11 cellular contexts compared by ENCODE assay signal in the genomic region with DNA sequence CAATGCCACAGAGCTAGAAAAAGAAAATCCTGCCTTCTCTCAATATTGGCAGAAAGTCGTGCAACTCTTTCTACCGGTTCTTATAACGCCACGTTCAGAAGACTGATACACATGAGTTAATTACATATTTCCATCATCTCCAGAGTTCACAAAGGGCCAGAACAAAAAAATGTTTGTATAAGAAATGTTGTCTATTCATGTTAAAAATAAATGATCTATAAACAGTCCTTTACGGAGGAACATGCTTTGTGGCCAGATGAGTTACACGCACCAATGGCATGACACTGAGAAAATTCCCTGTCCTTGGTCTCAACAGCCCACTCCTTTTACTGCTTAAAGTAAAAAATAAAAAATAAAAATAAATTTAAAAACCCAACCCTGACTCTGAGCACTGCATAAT. TPM values are rescaled to one million over a fixed set of nuclear protein-coding genes. Genes with fewer than 3 reads are reported as not detected.
A peak's percentile ranks its signal among the peaks of the same experiment; 100 is the strongest.
DNase-seq lines count a peak whose midpoint lies in the region; ATAC-seq and TF ChIP-seq lines count a peak whose summit lies in the region.
"Had no signal": no experiment of that assay in that cellular context is flagged by ENCODE, and none has a peak within 500 bp of the region (broad histone marks: within the 10 kb centered on the region; RNA-seq: fewer than 3 reads in every experiment).

No MANE protein-coding gene starts in this region.

- no peak for DNase-seq in activated naive CD4-positive, alpha-beta T cell treated with anti-CD3 and anti-CD28 coated beads for 36 hours
- DNase-seq in chondrocyte (ENCODE audit: low spot score) (no peak), memory B cell (ENCODE audit: low spot score in 2 of 2) (no peak), tibial artery (no peak), dermis blood vessel endothelial cell (no peak), DMS 273 treated with DMSO at 0.1 percent for 48 hours (lab: John Stamatoyannopoulos, UW) (no peak), NCI-H446 (lab: John Stamatoyannopoulos, UW) (no peak)

- TF ChIP-seq CTCF in chondrocyte (IDR thresholded peaks at IDR 0.05): no peak
- no peak for TF ChIP-seq CTCF in tibial artery (IDR thresholded peaks at IDR 0.05)

- H3K4me3 Mint-ChIP-seq in activated naive CD4-positive, alpha-beta T cell treated with anti-CD3 and anti-CD28 coated beads, Interleukin-2, amount 50 U/mL, for 24 hours: peak overlapping the region; percentile 88
- H3K4me3 Mint-ChIP-seq in activated naive CD4-positive, alpha-beta T cell treated with anti-CD3 and anti-CD28 coated beads for 36 hours: no peak overlapping the region
- H3K4me3 Mint-ChIP-seq in chondrocyte (ENCODE audit: unreplicated experiment): peak overlapping the region; percentile 56
- peak overlapping the region; percentile 9 for H3K4me3 Mint-ChIP-seq in memory B cell

- H3K27me3 ChIP-seq in tibial artery: no peaks in the 10 kb centered on the region
- H3K27me3 ChIP-seq: neutrophil had no signal

- H3K27ac Mint-ChIP-seq in activated naive CD4-positive, alpha-beta T cell treated with anti-CD3 and anti-CD28 coated beads, Interleukin-2, amount 50 U/mL, for 24 hours: no peak overlapping the region
- no peak overlapping the region for H3K27ac Mint-ChIP-seq in activated naive CD4-positive, alpha-beta T cell treated with anti-CD3 and anti-CD28 coated beads for 36 hours
- H3K27ac Mint-ChIP-seq in chondrocyte (ENCODE audit: unreplicated experiment) (peak overlapping the region; percentile 97), memory B cell (no peak overlapping the region)

- H3K4me1 Mint-ChIP-seq in activated naive CD4-positive, alpha-beta T cell treated with anti-CD3 and anti-CD28 coated beads, Interleukin-2, amount 50 U/mL, for 24 hours: peaks cover 60% of the 10 kb centered on the region
- H3K4me1 Mint-ChIP-seq in activated naive CD4-positive, alpha-beta T cell treated with anti-CD3 and anti-CD28 coated beads for 36 hours (ENCODE audit: low read depth): peaks cover 76% of the 10 kb centered on the region
- peaks cover 45% of the 10 kb centered on the region for H3K4me1 Mint-ChIP-seq in chondrocyte (ENCODE audit: low read depth)
- peaks cover 36% of the 10 kb centered on the region for H3K4me1 Mint-ChIP-seq in memory B cell

- H3K36me3 Mint-ChIP-seq in activated naive CD4-positive, alpha-beta T cell treated with anti-CD3 and anti-CD28 coated beads, Interleukin-2, amount 50 U/mL, for 24 hours: no peaks in the 10 kb centered on the region
- H3K36me3 Mint-ChIP-seq in activated naive CD4-positive, alpha-beta T cell treated with anti-CD3 and anti-CD28 coated beads for 36 hours (ENCODE audit: low read depth): no peaks in the 10 kb centered on the region
- no peaks in the 10 kb centered on the region for H3K36me3 Mint-ChIP-seq in chondrocyte (ENCODE audit: low read depth)
- H3K36me3 Mint-ChIP-seq in memory B cell: no peaks in the 10 kb centered on the region

- H3K27me3 Mint-ChIP-seq in activated naive CD4-positive, alpha-beta T cell treated with anti-CD3 and anti-CD28 coated beads, Interleukin-2, amount 50 U/mL, for 24 hours: no peaks in the 10 kb centered on the region
- no peaks in the 10 kb centered on the region for H3K27me3 Mint-ChIP-seq in activated naive CD4-positive, alpha-beta T cell treated with anti-CD3 and anti-CD28 coated beads for 36 hours (ENCODE audit: low read depth)
- H3K27me3 Mint-ChIP-seq in chondrocyte (ENCODE audit: low read depth) (no peaks in the 10 kb centered on the region), memory B cell (no peaks in the 10 kb centered on the region)

- intact Hi-C loops in activated naive CD4-positive, alpha-beta T cell treated with anti-CD3 and anti-CD28 coated beads for 36 hours (cut with micrococcal nuclease): loop anchor here (5.0 to 10.0 kb wide), 3 partner anchors 310 to 603 kb away; partner anchors contain the start of gene UBASH3A
- intact Hi-C loops in tibial artery (cut with DNase I; ENCODE audit: low total_unique reads): no loop called here

- H3K9me3 Mint-ChIP-seq in activated naive CD4-positive, alpha-beta T cell treated with anti-CD3 and anti-CD28 coated beads, Interleukin-2, amount 50 U/mL, for 24 hours: no peaks in the 10 kb centered on the region
- H3K9me3 Mint-ChIP-seq in activated naive CD4-positive, alpha-beta T cell treated with anti-CD3 and anti-CD28 coated beads for 36 hours: no peaks in the 10 kb centered on the region
- H3K9me3 Mint-ChIP-seq in chondrocyte (ENCODE audit: low read depth) (no peaks in the 10 kb centered on the region), memory B cell (no peaks in the 10 kb centered on the region)
- H3K9me3 Mint-ChIP-seq: activated T-helper 2 cell treated with anti-CD3 and anti-CD28 coated beads, Interferon-gamma antibody, Interleukin-2, Interleukin-4, amounts not matched to agents 10 μg/mL and 5 μg/mL and 100 μg/mL, durations not matched to agents 14 hours and 24 hours and 36 hours had no signal

- no peak for ATAC-seq in memory B cell (ENCODE audit: low read depth)
- ATAC-seq: K562 had no signal

- peaks cover 0 to 68% (median 61%) of the 10 kb centered on the region in 4 donors for H3K4me1 ChIP-seq in tibial artery

- CTCF ChIA-PET in activated naive CD4-positive, alpha-beta T cell treated with anti-CD3 and anti-CD28 coated beads for 36 hours (lab: Charles Lee): interaction anchor here (0.8 to 1.2 kb wide), 2 partner anchors 59 to 107 kb away, joined by 3 to 4 read pairs; no protein-coding TSS in a partner anchor

- H3K27ac ChIP-seq in tibial artery: peak overlapping the region; percentile 82 to 93
- H3K27ac ChIP-seq: neutrophil had no signal

- H3K4me3 ChIP-seq in tibial artery: peak overlapping the region; percentile 6 to 45
- H3K4me3 ChIP-seq: K562 had no signal

- peaks cover 0 to 8% (median 0%) of the 10 kb centered on the region in 3 donors for H3K36me3 ChIP-seq in tibial artery
- H3K36me3 ChIP-seq: neutrophil had no signal

- H3K9me3 ChIP-seq in tibial artery: no peaks in the 10 kb centered on the region
- H3K9me3 ChIP-seq: neutrophil had no signal

RNA-seq across cellular contexts. Expression of gene C2CD2, which starts 29.5 kb away (rescaled TPM):
- total RNA-seq in activated naive CD4-positive, alpha-beta T cell treated with anti-CD3 and anti-CD28 coated beads for 36 hours: 1 to 10 TPM; 6.9 to 7.3 TPM
- total RNA-seq in chondrocyte (8.9 to 18.2 TPM (median 18.1 TPM) in 3 replicates), dermis blood vessel endothelial cell (51.7 and 63.0 TPM in 2 replicates)

RNA-seq across cellular contexts. Expression of gene PRDM15, which starts 45.2 kb away (rescaled TPM):
- 1 to 10 TPM; 9.6 to 9.8 TPM for total RNA-seq in activated naive CD4-positive, alpha-beta T cell treated with anti-CD3 and anti-CD28 coated beads for 36 hours
- total RNA-seq in chondrocyte (4.9 to 9.2 TPM (median 7.8 TPM) in 3 replicates), dermis blood vessel endothelial cell (5.8 and 7.3 TPM in 2 replicates)
